ENCODE assay signal across 8 cellular contexts in the genomic region with DNA sequence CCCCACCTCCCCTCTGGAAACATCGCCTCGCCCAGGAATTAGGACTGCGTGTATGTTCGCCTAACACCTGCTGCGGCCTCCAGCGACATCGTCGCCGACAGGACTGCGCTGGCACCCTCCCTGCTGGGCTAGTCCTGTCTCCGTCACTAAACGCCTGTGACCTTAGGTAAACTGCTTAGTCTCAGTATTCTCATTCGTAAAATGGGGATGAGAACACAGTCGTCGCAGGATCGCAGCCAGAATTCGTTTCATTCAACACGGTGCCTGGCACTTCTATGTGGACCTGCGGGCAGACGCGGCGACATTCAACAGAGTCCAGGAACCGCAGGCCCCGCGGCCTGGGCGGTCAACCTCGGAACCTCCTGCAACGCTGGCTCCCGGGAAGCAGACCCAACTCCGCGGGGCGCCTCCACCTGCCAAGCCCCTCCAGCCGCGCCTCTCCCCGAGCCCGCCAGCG. TPM values are rescaled to one million over a fixed set of nuclear protein-coding genes. Genes with fewer than 3 reads are reported as not detected.
DNase-seq lines count a peak whose midpoint lies in the region; ATAC-seq and TF ChIP-seq lines count a peak whose summit lies in the region.

No MANE protein-coding gene starts in this region.

- no peak for TF ChIP-seq POLR2A in heart left ventricle (IDR thresholded peaks at IDR 0.05)

- peak overlapping the region in 2 of 3 donors; percentile 67 to 87 for H3K27ac Mint-ChIP-seq in CD4-positive, CD25-positive, alpha-beta regulatory T cell
- no peak overlapping the region for H3K27ac Mint-ChIP-seq in activated naive CD8-positive, alpha-beta T cell
- no peak overlapping the region for H3K27ac Mint-ChIP-seq in osteocyte (ENCODE audit: unreplicated experiment)

- H3K4me3 ChIP-seq in CD4-positive, CD25-positive, alpha-beta regulatory T cell (ENCODE audit: low read depth, low read length): peak overlapping the region; percentile 86
- H3K4me3 ChIP-seq in heart left ventricle: peak overlapping the region; percentile 73 to 99 (median 88)

- no peaks in the 10 kb centered on the region for H3K36me3 ChIP-seq in CD4-positive, CD25-positive, alpha-beta regulatory T cell (ENCODE audit: control insufficient read depth, insufficient read depth, low read length)
- no peaks in the 10 kb centered on the region for H3K36me3 ChIP-seq in heart left ventricle

- no peak overlapping the region for H3K27ac ChIP-seq in CD4-positive, CD25-positive, alpha-beta regulatory T cell (ENCODE audit: insufficient read depth, low read length, poor library complexity, severe bottlenecking)
- H3K27ac ChIP-seq in heart left ventricle: peak overlapping the region; percentile 51 to 98 (median 90)

- peak overlapping the region; percentile 78 to 93 (median 90) for H3K4me3 Mint-ChIP-seq in CD4-positive, CD25-positive, alpha-beta regulatory T cell
- H3K4me3 Mint-ChIP-seq in activated naive CD8-positive, alpha-beta T cell: peak overlapping the region; percentile 85
- peak overlapping the region; percentile 77 for H3K4me3 Mint-ChIP-seq in osteocyte (ENCODE audit: unreplicated experiment)

- H3K36me3 Mint-ChIP-seq in CD4-positive, CD25-positive, alpha-beta regulatory T cell: no peaks in the 10 kb centered on the region
- H3K36me3 Mint-ChIP-seq in activated naive CD8-positive, alpha-beta T cell: no peaks in the 10 kb centered on the region
- H3K36me3 Mint-ChIP-seq in osteocyte (ENCODE audit: unreplicated experiment): no peaks in the 10 kb centered on the region

- peaks cover 0 to 50% (median 22%) of the 10 kb centered on the region in 4 donors for H3K4me1 Mint-ChIP-seq in CD4-positive, CD25-positive, alpha-beta regulatory T cell
- peaks cover 21% of the 10 kb centered on the region for H3K4me1 Mint-ChIP-seq in activated naive CD8-positive, alpha-beta T cell (ENCODE audit: low read depth)
- peaks cover 12% of the 10 kb centered on the region for H3K4me1 Mint-ChIP-seq in osteocyte (ENCODE audit: unreplicated experiment)

- WGBS in heart left ventricle, 4 donors: 1 to 3% (median 1%) methylated on average over 27 to 37 of the region's 37 CpGs

- intact Hi-C loops in heart left ventricle (cut with DNase I): loop anchor here in 6 of 10 donors (1.0 to 5.0 kb wide), 5 partner anchors 37 to 42 kb away; partner anchors contain the start of gene IFT88 (in 4 of the 6)

- no peak for TF ChIP-seq CTCF in heart left ventricle (IDR thresholded peaks at IDR 0.05)
- no peak for TF ChIP-seq CTCF in osteocyte (IDR thresholded peaks at IDR 0.05)

- no peaks in the 10 kb centered on the region for H3K9me3 ChIP-seq in CD4-positive, CD25-positive, alpha-beta regulatory T cell (ENCODE audit: control insufficient read depth in 2 of 2, low read length in 2 of 2)
- H3K9me3 ChIP-seq in heart left ventricle: no peaks in the 10 kb centered on the region

- peaks cover 15% of the 10 kb centered on the region for H3K4me1 ChIP-seq in CD4-positive, CD25-positive, alpha-beta regulatory T cell (ENCODE audit: control insufficient read depth, insufficient read depth, low read length, poor library complexity, severe bottlenecking)
- H3K4me1 ChIP-seq in heart left ventricle: peaks cover 0 to 38% (median 13%) of the 10 kb centered on the region in 12 donors

- DNase-seq in CD4-positive, CD25-positive, alpha-beta regulatory T cell: peak in 2 of 3 donors; percentile 28 to 54
- DNase-seq in LHCN-M2 (ENCODE audit: low read depth) (peak; percentile 4), heart left ventricle (peak; percentile 15 to 71 (median 39)), osteocyte (ENCODE audit: extremely low spot score, unreplicated experiment) (no peak), HuH-7.5 (ENCODE audit: low spot score) (no peak), GOT3 (lab: John Stamatoyannopoulos, UW) (no peak)

- peaks cover 6% of the 10 kb centered on the region for H3K27me3 Mint-ChIP-seq in CD4-positive, CD25-positive, alpha-beta regulatory T cell
- H3K27me3 Mint-ChIP-seq in activated naive CD8-positive, alpha-beta T cell: no peaks in the 10 kb centered on the region
- no peaks in the 10 kb centered on the region for H3K27me3 Mint-ChIP-seq in osteocyte (ENCODE audit: unreplicated experiment)

- ATAC-seq in CD4-positive, CD25-positive, alpha-beta regulatory T cell (ENCODE audit: low read depth in 2 of 2): peak in 1 of 2 donors; percentile 3
- ATAC-seq in GM21381 (IDR thresholded peaks at IDR 0.05; ENCODE audit: unreplicated experiment): peak; percentile 18
- ATAC-seq in heart left ventricle: peak in 3 of 4 donors; percentile 18 to 41 (median 34)

- H3K27me3 ChIP-seq in CD4-positive, CD25-positive, alpha-beta regulatory T cell (ENCODE audit: control insufficient read depth, insufficient read depth, low read length): no peaks in the 10 kb centered on the region
- no peaks in the 10 kb centered on the region for H3K27me3 ChIP-seq in heart left ventricle

- H3K9me3 Mint-ChIP-seq in CD4-positive, CD25-positive, alpha-beta regulatory T cell: no peaks in the 10 kb centered on the region
- H3K9me3 Mint-ChIP-seq in activated naive CD8-positive, alpha-beta T cell (ENCODE audit: low read depth): no peaks in the 10 kb centered on the region
- H3K9me3 Mint-ChIP-seq in osteocyte (ENCODE audit: unreplicated experiment): no peaks in the 10 kb centered on the region

RNA-seq across cellular contexts. Expression of gene CRYL1, which starts 0.5 kb away (rescaled TPM):
- total RNA-seq in CD4-positive, CD25-positive, alpha-beta regulatory T cell: 16.2 TPM
- 10 to 100 TPM; 45.8 to 55.0 (median 53.7) TPM for polyA plus RNA-seq in CD4-positive, CD25-positive, alpha-beta regulatory T cell
- total RNA-seq in LHCN-M2 (2014; rRNA removed): 11.5 and 13.0 TPM in 2 replicates
- polyA plus RNA-seq in LHCN-M2 (2012): 12.1 TPM
- 10 to 100 TPM; 14.9 to 36.5 (median 22.3) TPM for total RNA-seq in heart left ventricle
- polyA plus RNA-seq in heart left ventricle: 10 to 100 TPM; 10.7 to 19.4 TPM
- total RNA-seq in osteocyte: 19.4 and 22.5 TPM in 2 replicates

RNA-seq across cellular contexts. Expression of gene IFT88, which starts 41.8 kb away (rescaled TPM):
- 7.1 TPM for total RNA-seq in CD4-positive, CD25-positive, alpha-beta regulatory T cell
- 1 to 10 TPM; 3.7 to 8.0 (median 5.8) TPM for polyA plus RNA-seq in CD4-positive, CD25-positive, alpha-beta regulatory T cell
- total RNA-seq in LHCN-M2 (2014; rRNA removed) (18.0 and 18.7 TPM in 2 replicates), heart left ventricle (10 to 100 TPM in 2 of 9 donors, 1 to 10 TPM in 7; 6.9 to 11.4 (median 8.5) TPM), osteocyte (13.7 TPM in 2 replicates)
- polyA plus RNA-seq in LHCN-M2 (2012): 5.1 TPM
- polyA plus RNA-seq in heart left ventricle: 1 to 10 TPM; 3.4 to 8.2 TPM

Comparison
In these comparisons a context has a peak if more than half of its experiments do, and no peak if none do; other contexts are left out.
1. DNase-seq: peak in CD4-positive, CD25-positive, alpha-beta regulatory T cell (2 of 3), LHCN-M2 (single experiment) and heart left ventricle (5 of 5); none in osteocyte (single experiment), HuH-7.5 (single experiment) and GOT3 (single experiment).
2. H3K27ac Mint-ChIP-seq: peak in CD4-positive, CD25-positive, alpha-beta regulatory T cell (2 of 3); none in activated naive CD8-positive, alpha-beta T cell (single experiment) and osteocyte (single experiment).
3. Peak in every context shown above with its lines, with median percentiles within 50 percentile points of each other: H3K4me3 Mint-ChIP-seq.